In the genomic region with DNA sequence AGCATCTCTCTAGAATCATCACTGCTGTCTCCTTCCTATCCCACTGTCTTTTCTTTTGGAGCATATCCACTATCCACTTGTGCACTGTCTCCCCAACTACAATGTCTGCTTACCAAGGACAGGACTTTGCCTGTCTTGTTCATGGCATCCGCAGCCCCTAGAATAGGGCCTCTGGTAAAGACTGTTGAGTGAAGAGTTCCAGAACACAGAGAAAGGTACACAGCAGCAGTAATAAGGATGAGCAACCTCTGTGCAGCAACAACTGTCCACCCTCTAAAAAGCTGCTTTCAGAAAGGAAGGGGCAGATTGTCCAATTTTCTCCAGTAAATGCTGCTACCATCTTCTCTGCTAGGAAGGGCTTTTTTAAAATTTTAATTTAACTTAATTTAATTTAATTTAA, we compare ENCODE assay signal across 24 cellular contexts. TPM values are rescaled to one million over a fixed set of nuclear protein-coding genes. Genes with fewer than 3 reads are reported as not detected.
A peak's percentile ranks its signal among the peaks of the same experiment; 100 is the strongest.
DNase-seq lines count a peak whose midpoint lies in the region; ATAC-seq, FAIRE-seq and TF ChIP-seq lines count a peak whose summit lies in the region.
"Had no signal": no experiment of that assay in that cellular context is flagged by ENCODE, and none has a peak within 500 bp of the region (broad histone marks: within the 10 kb centered on the region; RNA-seq: fewer than 3 reads in every experiment).

No MANE protein-coding gene starts in this region.

- peak overlapping the region; percentile 6; the same call in 1 of the 2 replicates for H2AFZ ChIP-seq in GM12878 (ENCODE audit: control insufficient read depth, low read depth, low read length)

- TF ChIP-seq CTCF in activated CD8-positive, alpha-beta T cell treated with anti-CD3 and anti-CD28 coated beads for 36 hours (IDR thresholded peaks at IDR 0.05): no peak
- TF ChIP-seq CTCF in Panc1 (IDR thresholded peaks at IDR 0.05) (no peak), GM12878 (IDR thresholded peaks at IDR 0.05 in 2 of 3, conservative IDR thresholded peaks at IDR 0.05 in 1 of 3; ENCODE audit: control insufficient read depth in 2 of 3, extremely low read depth in 1 of 3, insufficient read depth in 1 of 3, low read depth in 3 of 3, low read length in 3 of 3) (no peak), GM10266 (IDR thresholded peaks at IDR 0.05; ENCODE audit: control insufficient read depth, insufficient read depth, low read depth, missing control alignments) (no peak)

- no peaks in the 10 kb centered on the region for H3K9me3 Mint-ChIP-seq in activated CD8-positive, alpha-beta T cell treated with anti-CD3 and anti-CD28 coated beads for 36 hours
- H3K9me3 Mint-ChIP-seq in activated CD8-positive, alpha-beta T cell treated with anti-CD3 and anti-CD28 coated beads, Interleukin-2, amount 10 ng/mL, durations not matched to agents 7 days and 5 days (ENCODE audit: insufficient read depth): no peaks in the 10 kb centered on the region
- H3K9me3 Mint-ChIP-seq: CD4-positive, alpha-beta T cell had no signal

- BruUV-seq in Panc1 (replicated peaks; lab: Mats Ljungman, UMichigan) (no TSS peak), GM12878 (replicated peaks; lab: Mats Ljungman, UMichigan) (no TSS peak)

- H4K20me1 ChIP-seq in GM12878 (ENCODE audit: control insufficient read depth, insufficient read depth): no peaks in the 10 kb centered on the region
- H4K20me1 ChIP-seq: BLaER1 had no signal

- H3K4me3 ChIP-seq in Panc1 (ENCODE audit: low read depth in 2 of 2, low read length in 2 of 2): no peak overlapping the region
- no peak overlapping the region for H3K4me3 ChIP-seq in GM12878
- H3K4me3 ChIP-seq: BLaER1, MG63 had no signal

- H3K27me3 Mint-ChIP-seq in activated CD8-positive, alpha-beta T cell treated with anti-CD3 and anti-CD28 coated beads for 36 hours: no peaks in the 10 kb centered on the region
- H3K27me3 Mint-ChIP-seq in activated CD8-positive, alpha-beta T cell treated with anti-CD3 and anti-CD28 coated beads, Interleukin-2, amount 10 ng/mL, durations not matched to agents 7 days and 5 days (ENCODE audit: low read depth): no peaks in the 10 kb centered on the region
- H3K27me3 Mint-ChIP-seq: CD4-positive, alpha-beta T cell had no signal

- no peak for TF ChIP-seq EP300 in GM12878 (IDR thresholded peaks at IDR 0.05; ENCODE audit: borderline replicate concordance in 1 of 2, control insufficient read depth in 1 of 2, low read depth in 2 of 2, low read length in 2 of 2)

- no peaks in the 10 kb centered on the region for H3K36me3 Mint-ChIP-seq in activated CD8-positive, alpha-beta T cell treated with anti-CD3 and anti-CD28 coated beads for 36 hours (ENCODE audit: low read depth)
- H3K36me3 Mint-ChIP-seq in activated CD8-positive, alpha-beta T cell treated with anti-CD3 and anti-CD28 coated beads, Interleukin-2, amount 10 ng/mL, durations not matched to agents 7 days and 5 days (ENCODE audit: low read depth): no peaks in the 10 kb centered on the region

- H3K27ac ChIP-seq in Panc1 (ENCODE audit: low read length) (peak overlapping the region; percentile 95), GM12878 (ENCODE audit: control insufficient read depth, insufficient read depth) (no peak overlapping the region)
- H3K27ac ChIP-seq: BLaER1 had no signal

- H3K9me3 ChIP-seq in Panc1 (ENCODE audit: control insufficient read depth, insufficient read depth, low read depth, low read length): no peaks in the 10 kb centered on the region
- H3K9me3 ChIP-seq in GM12878 (replicated peaks; ENCODE audit: control insufficient read depth, insufficient read depth, low read length): no peaks in the 10 kb centered on the region
- H3K9me3 ChIP-seq: BLaER1, MG63 had no signal

- H3K79me2 ChIP-seq in GM12878 (ENCODE audit: control insufficient read depth, insufficient read depth, low read length): peaks cover 2% of the 10 kb centered on the region; the same call in 1 of the 2 replicates

- no peak for DNase-seq in activated CD8-positive, alpha-beta T cell treated with anti-CD3 and anti-CD28 coated beads for 36 hours
- DNase-seq in activated CD8-positive, alpha-beta T cell treated with anti-CD3 and anti-CD28 coated beads, Interleukin-2, amount 10 ng/mL, durations not matched to agents 7 days and 5 days: no peak
- DNase-seq in Panc1 (ENCODE audit: low read depth, low spot score) (no peak), GM12878 (ENCODE audit: low read depth, low spot score) (no peak), NCI-H2029 (lab: John Stamatoyannopoulos, UW) (no peak), GM10266 (ENCODE audit: extremely low spot score) (no peak)
- DNase-seq: CD4-positive, alpha-beta T cell; DMS53; GOT3; HCEC 1CT; KBM-7; MG63; NCI-H1105 treated with DMSO at 0.1 percent for 48 hours; NCI-H146; NCI-H1930; NCI-H446; NCI-H524 treated with DMSO at 0.1 percent for 48 hours; NCI-H774; PC-3; Right ventricle myocardium superior; RPMI8226 had no signal

- POLR2A ChIA-PET in activated CD8-positive, alpha-beta T cell treated with anti-CD3 and anti-CD28 coated beads for 36 hours (lab: Charles Lee): interaction anchor here (0.8 to 1.3 kb wide), 3 partner anchors 9 to 28 kb away, joined by 3 read pairs; no protein-coding TSS in a partner anchor
- POLR2A ChIA-PET in activated CD8-positive, alpha-beta T cell treated with anti-CD3 and anti-CD28 coated beads, Interleukin-2, amount 10 ng/mL, durations not matched to agents 7 days and 5 days (lab: Charles Lee): no interaction called here
- POLR2A ChIA-PET in Panc1 (lab: Charles Lee) (no interaction called here), GM12878 (lab: Charles Lee) (interaction anchor here (0.6 kb wide), 2 partner anchors 23 to 94 kb away, joined by 3 read pairs; no protein-coding TSS in a partner anchor)

- H3K4me2 ChIP-seq in GM12878 (ENCODE audit: control insufficient read depth, insufficient read depth): no peak overlapping the region
- H3K4me2 ChIP-seq: BLaER1 had no signal

- no peak for FAIRE-seq in GM12878 (lab: Jason Lieb, UNC)
- FAIRE-seq: HTR-8/SVneo had no signal

- no peak for ATAC-seq in activated CD8-positive, alpha-beta T cell treated with anti-CD3 and anti-CD28 coated beads for 36 hours
- ATAC-seq in activated CD8-positive, alpha-beta T cell treated with anti-CD3 and anti-CD28 coated beads, Interleukin-2, amount 10 ng/mL, durations not matched to agents 7 days and 5 days: no peak
- ATAC-seq in Panc1 (no peak), GM12878 (no peak), GM21825 (IDR thresholded peaks at IDR 0.05; ENCODE audit: unreplicated experiment) (no peak)

- no peak overlapping the region for H3K4me3 Mint-ChIP-seq in activated CD8-positive, alpha-beta T cell treated with anti-CD3 and anti-CD28 coated beads for 36 hours
- H3K4me3 Mint-ChIP-seq in activated CD8-positive, alpha-beta T cell treated with anti-CD3 and anti-CD28 coated beads, Interleukin-2, amount 10 ng/mL, durations not matched to agents 7 days and 5 days: no peak overlapping the region
- H3K4me3 Mint-ChIP-seq: CD4-positive, alpha-beta T cell had no signal

- H3K9ac ChIP-seq in GM12878 (ENCODE audit: control insufficient read depth, insufficient read depth, low read length): no peak overlapping the region
- H3K9ac ChIP-seq: BLaER1 had no signal

- intact Hi-C loops in activated CD8-positive, alpha-beta T cell treated with anti-CD3 and anti-CD28 coated beads for 36 hours (cut with micrococcal nuclease): loop anchor here (5.0 kb wide), 1 partner anchor 45 kb away; no protein-coding TSS in a partner anchor
- intact Hi-C loops in Panc1 (cut with micrococcal nuclease; ENCODE audit: unreplicated experiment) (loop anchor here (5.0 kb wide), 1 partner anchor 375 kb away; no protein-coding TSS in a partner anchor), GM12878 (cut with micrococcal nuclease; ENCODE audit: unreplicated experiment) (no loop called here)

- no peaks in the 10 kb centered on the region for H3K27me3 ChIP-seq in Panc1 (ENCODE audit: control insufficient read depth, insufficient read depth, low read length)
- no peaks in the 10 kb centered on the region for H3K27me3 ChIP-seq in GM12878 (replicated peaks in 1 of 2; ENCODE audit: control insufficient read depth in 2 of 2, insufficient read depth in 2 of 2, low read length in 1 of 2)
- H3K27me3 ChIP-seq: BLaER1, MG63 had no signal

- WGBS in GM12878 (ENCODE audit: insufficient coverage, insufficient replicate concordance, low lambda C conversion rate, missing lambda C conversion rate): 100% methylated on average over 1 of the region's 1 CpG

- peak overlapping the region; percentile 3 for H3K27ac Mint-ChIP-seq in activated CD8-positive, alpha-beta T cell treated with anti-CD3 and anti-CD28 coated beads for 36 hours
- no peak overlapping the region for H3K27ac Mint-ChIP-seq in activated CD8-positive, alpha-beta T cell treated with anti-CD3 and anti-CD28 coated beads, Interleukin-2, amount 10 ng/mL, durations not matched to agents 7 days and 5 days

- peaks cover 35% of the 10 kb centered on the region for H3K4me1 Mint-ChIP-seq in activated CD8-positive, alpha-beta T cell treated with anti-CD3 and anti-CD28 coated beads for 36 hours (ENCODE audit: low read depth)
- H3K4me1 Mint-ChIP-seq in activated CD8-positive, alpha-beta T cell treated with anti-CD3 and anti-CD28 coated beads, Interleukin-2, amount 10 ng/mL, durations not matched to agents 7 days and 5 days (ENCODE audit: low read depth): peaks cover 37% of the 10 kb centered on the region

- CTCF ChIA-PET in activated CD8-positive, alpha-beta T cell treated with anti-CD3 and anti-CD28 coated beads for 36 hours (lab: Charles Lee): interaction anchor here (1.3 to 10.7 kb wide), 5 partner anchors 22 to 375 kb away, joined by 3 to 403 read pairs (median 30); partner anchors contain the start of genes BIRC2 and BIRC3
- CTCF ChIA-PET in activated CD8-positive, alpha-beta T cell treated with anti-CD3 and anti-CD28 coated beads, Interleukin-2, amount 10 ng/mL, durations not matched to agents 7 days and 5 days (lab: Charles Lee): interaction anchor here (1.7 to 9.9 kb wide), 5 partner anchors 22 to 323 kb away, joined by 5 to 484 read pairs (median 41); partner anchors contain the start of gene BIRC3
- CTCF ChIA-PET in Panc1 (lab: Charles Lee) (no interaction called here), GM12878 (lab: Yijun Ruan, JAX) (interaction anchor here (1.5 to 10.9 kb wide), 6 partner anchors 19 to 374 kb away, joined by 4 to 273 read pairs (median 155); no protein-coding TSS in a partner anchor)

- RAD21 ChIA-PET in GM12878 (lab: Charles Lee; ENCODE audit: unreplicated experiment): interaction anchor here (4.7 to 9.8 kb wide), 4 partner anchors 28 to 374 kb away, joined by 49 to 169 read pairs (median 58); no protein-coding TSS in a partner anchor

- H3K36me3 ChIP-seq in Panc1 (ENCODE audit: control insufficient read depth, insufficient read depth, low read length): no peaks in the 10 kb centered on the region
- no peaks in the 10 kb centered on the region for H3K36me3 ChIP-seq in GM12878 (ENCODE audit: control insufficient read depth in 2 of 2, insufficient read depth in 2 of 2, low read length in 1 of 2)
- H3K36me3 ChIP-seq: BLaER1, MG63 had no signal

- in situ Hi-C loops in Panc1 (cut with HindIII; ENCODE audit: low pct_unique_long_range_greater_than_20kb, low sequenced_read_pairs): no loop called here
- in situ Hi-C loops in GM12878 (cut with MboI): no loop called here

- SMC1A ChIA-PET in GM12878 (lab: Charles Lee; ENCODE audit: uncharacterized antibody, unreplicated experiment): interaction anchor here (0.9 to 14.6 kb wide), 7 partner anchors 24 to 375 kb away, joined by 3 to 255 read pairs (median 17); partner anchors contain the start of gene BIRC3

- TF ChIP-seq RAD21 in GM12878 (IDR thresholded peaks at IDR 0.05; ENCODE audit: insufficient read depth, low read depth, low read length): no peak

- H3K4me1 ChIP-seq in Panc1 (ENCODE audit: control insufficient read depth, insufficient read depth, low read length): peaks cover 61% of the 10 kb centered on the region
- peaks cover 12% of the 10 kb centered on the region for H3K4me1 ChIP-seq in GM12878 (ENCODE audit: control insufficient read depth, insufficient read depth, low read length)

- no peak for TF ChIP-seq POLR2A in GM12878 (IDR thresholded peaks at IDR 0.05; ENCODE audit: low read depth, low read length)

RNA-seq across cellular contexts. Expression of gene BIRC3, which starts 25.5 kb away (rescaled TPM):
- total RNA-seq in activated CD8-positive, alpha-beta T cell treated with anti-CD3 and anti-CD28 coated beads for 36 hours: 100 to 1,000 TPM; 102 to 108 TPM
- 10 to 100 TPM; 12.9 to 14.5 TPM for total RNA-seq in activated CD8-positive, alpha-beta T cell treated with anti-CD3 and anti-CD28 coated beads, Interleukin-2, amount 10 ng/mL, durations not matched to agents 7 days and 5 days
- 65.4 TPM for total RNA-seq in Panc1 (2021; ENCODE audit: unreplicated experiment)
- 29.2 TPM for polyA plus RNA-seq in Panc1 (2012; ENCODE audit: insufficient read length)
- 365 and 388 TPM in 2 replicates for total RNA-seq in GM12878 (2013; cell fraction: nucleolus; rRNA removed)
- total RNA-seq in GM12878 (2014; rRNA removed): 79.4 and 101 TPM in 2 replicates
- total RNA-seq in GM12878 (2014; rRNA removed; fragmentation: Illumina TruSeq; extraction: Trizol): 134 and 136 TPM in 2 replicates
- total RNA-seq in GM12878 (2021): 85.5 and 88.0 TPM in 2 replicates
- 22.3 TPM for polyA plus RNA-seq in GM12878 (2011; ENCODE audit: low read depth)
- polyA plus RNA-seq in GM12878 (2011; rRNA removed): 351 and 618 TPM in 2 replicates
- 93.8 and 107 TPM in 2 replicates for polyA plus RNA-seq in GM12878 (2011; cell fraction: cytosol; rRNA removed)
- 169 and 198 TPM in 2 replicates for polyA plus RNA-seq in GM12878 (2011; cell fraction: nucleus; rRNA removed)
- 37.8 and 62.2 TPM in 2 replicates for polyA plus RNA-seq in GM12878 (2012)
- 102 and 135 TPM in 2 replicates for polyA plus RNA-seq in GM12878 (2014; fragmentation: Illumina TruSeq; extraction: Trizol)
- 10 to 100 TPM; 63.8 to 92.9 TPM for polyA plus RNA-seq in GM12878 (2014; fragmentation: Nextera tagmentation; extraction: Ambion mirVana)
- 53.4 and 70.7 TPM in 2 replicates for polyA plus RNA-seq in GM12878 (2014; rRNA removed)
- polyA plus RNA-seq in GM12878 (2016; fragmentation: Nextera tagmentation; extraction: Ambion mirVana): 10 to 100 TPM; 42.1 to 56.9 TPM
- 200 and 265 TPM in 2 replicates for polyA minus RNA-seq in GM12878 (2011; rRNA and poly(A)+ RNA removed)
- 83.1 and 90.7 TPM in 2 replicates for polyA minus RNA-seq in GM12878 (2011; cell fraction: cytosol; rRNA and poly(A)+ RNA removed)
- polyA minus RNA-seq in GM12878 (2011; cell fraction: nucleus; rRNA and poly(A)+ RNA removed): 108 and 125 TPM in 2 replicates

RNA-seq across cellular contexts. Expression of gene BIRC2, which starts 55.2 kb away (rescaled TPM):
- total RNA-seq in activated CD8-positive, alpha-beta T cell treated with anti-CD3 and anti-CD28 coated beads for 36 hours: 10 to 100 TPM; 29.8 to 32.9 TPM
- 10 to 100 TPM; 28.3 to 30.4 TPM for total RNA-seq in activated CD8-positive, alpha-beta T cell treated with anti-CD3 and anti-CD28 coated beads, Interleukin-2, amount 10 ng/mL, durations not matched to agents 7 days and 5 days
- total RNA-seq in Panc1 (2021; ENCODE audit: unreplicated experiment): 76.8 TPM
- 29.4 TPM for polyA plus RNA-seq in Panc1 (2012; ENCODE audit: insufficient read length)
- 192 and 210 TPM in 2 replicates for total RNA-seq in GM12878 (2013; cell fraction: nucleolus; rRNA removed)
- 25.1 and 30.8 TPM in 2 replicates for total RNA-seq in GM12878 (2014; rRNA removed)
- total RNA-seq in GM12878 (2014; rRNA removed; fragmentation: Illumina TruSeq; extraction: Trizol): 33.4 and 33.9 TPM in 2 replicates
- total RNA-seq in GM12878 (2021): 23.2 and 24.3 TPM in 2 replicates
- polyA plus RNA-seq in GM12878 (2011; ENCODE audit: low read depth): 11.0 TPM
- 75.8 and 118 TPM in 2 replicates for polyA plus RNA-seq in GM12878 (2011; rRNA removed)
- 38.3 and 48.2 TPM in 2 replicates for polyA plus RNA-seq in GM12878 (2011; cell fraction: cytosol; rRNA removed)
- polyA plus RNA-seq in GM12878 (2011; cell fraction: nucleus; rRNA removed): 77.2 and 113 TPM in 2 replicates
- 18.8 and 22.7 TPM in 2 replicates for polyA plus RNA-seq in GM12878 (2012)
- polyA plus RNA-seq in GM12878 (2014; fragmentation: Illumina TruSeq; extraction: Trizol): 31.8 and 44.0 TPM in 2 replicates
- 10 to 100 TPM; 13.8 to 17.8 TPM for polyA plus RNA-seq in GM12878 (2014; fragmentation: Nextera tagmentation; extraction: Ambion mirVana)
- polyA plus RNA-seq in GM12878 (2014; rRNA removed): 16.1 and 21.4 TPM in 2 replicates
- 10 to 100 TPM; 27.9 to 30.2 TPM for polyA plus RNA-seq in GM12878 (2016; fragmentation: Nextera tagmentation; extraction: Ambion mirVana)
- 76.5 and 81.3 TPM in 2 replicates for polyA minus RNA-seq in GM12878 (2011; rRNA and poly(A)+ RNA removed)
- polyA minus RNA-seq in GM12878 (2011; cell fraction: cytosol; rRNA and poly(A)+ RNA removed): 13.5 and 14.9 TPM in 2 replicates
- 93.9 and 98.3 TPM in 2 replicates for polyA minus RNA-seq in GM12878 (2011; cell fraction: nucleus; rRNA and poly(A)+ RNA removed)

Comparison
In these comparisons a context has a peak if more than half of its experiments do, and no peak if none do; other contexts are left out.
1. POLR2A ChIA-PET loops: an anchor here in activated CD8-positive, alpha-beta T cell treated with anti-CD3 and anti-CD28 coated beads for 36 hours (0.8 to 1.3 kb wide) and GM12878 (0.6 kb wide); none called in activated CD8-positive, alpha-beta T cell treated with anti-CD3 and anti-CD28 coated beads, Interleukin-2, amount 10 ng/mL, durations not matched to agents 7 days and 5 days and Panc1.